ENCODE assay signal across 1 cellular context in genomic region chr10:11901454-11902431, GRCh38.
A peak's percentile ranks its signal among the peaks of the same experiment; 100 is the strongest.
TF ChIP-seq lines count a peak whose summit lies in the region.

No MANE protein-coding gene starts in this region.

TF ChIP-seq in K562, 482 proteins besides CTCF, POLR2A, EP300 and RAD21 (continued from another document and continues in another):
- no peak for TF ChIP-seq MLX (CRISPR knock-in tag; conservative IDR thresholded peaks at IDR 0.05)
- TF ChIP-seq HNRNPL (IDR thresholded peaks at IDR 0.05; ENCODE audit: low read depth, low read length) = no peak
- 0 out of 2 replicates have a peak, but pooled peaks have one; percentile 15 for TF ChIP-seq BHLHE40 (IDR thresholded peaks at IDR 0.05; ENCODE audit: low read length)
- TF ChIP-seq MYBL2 (IDR thresholded peaks at IDR 0.05; ENCODE audit: low read depth) = no peak
- TF ChIP-seq MYBL2 (CRISPR knock-in tag; IDR thresholded peaks at IDR 0.05; ENCODE audit: borderline replicate concordance) = no peak
- TF ChIP-seq SP1 (CRISPR knock-in tag; IDR thresholded peaks at IDR 0.05) = no peak
- TF ChIP-seq SOX6 (IDR thresholded peaks at IDR 0.05) = no peak
- no peak for TF ChIP-seq TARDBP (IDR thresholded peaks at IDR 0.05)
- TF ChIP-seq CBFA2T3 (IDR thresholded peaks at IDR 0.05) = no peak
- no peak for TF ChIP-seq E2F1 (CRISPR knock-in tag; IDR thresholded peaks at IDR 0.05)
- no peak for TF ChIP-seq ZNF449 (CRISPR knock-in tag; IDR thresholded peaks at IDR 0.05)
- no peak for TF ChIP-seq HLTF (IDR thresholded peaks at IDR 0.05)
- no peak for TF ChIP-seq DDX20 (tag; IDR thresholded peaks at IDR 0.05; ENCODE audit: low read depth)
- TF ChIP-seq TCF15 (CRISPR knock-in tag; IDR thresholded peaks at IDR 0.05) = no peak
- no peak for TF ChIP-seq ASH1L (IDR thresholded peaks at IDR 0.05; ENCODE audit: borderline replicate concordance, low read depth, partially characterized antibody)
- no peak; a peak in 1 of 4 replicates for TF ChIP-seq HDAC1 (IDR thresholded peaks at IDR 0.05)
- TF ChIP-seq RBFOX2 (IDR thresholded peaks at IDR 0.05; ENCODE audit: low read depth, low read length) = peak; percentile 54; the same call in 1 of the 2 replicates
- TF ChIP-seq MXD1 (CRISPR knock-in tag; IDR thresholded peaks at IDR 0.05; ENCODE audit: borderline replicate concordance, poor library complexity, severe bottlenecking) = no peak
- peak; percentile 88 for TF ChIP-seq JUND (IDR thresholded peaks at IDR 0.05; ENCODE audit: borderline replicate concordance, low read depth, low read length)
- TF ChIP-seq JUND (tag; IDR thresholded peaks at IDR 0.05; ENCODE audit: borderline replicate concordance, low read depth, low read length) = peak; percentile 81; the same call in 2 of the 3 replicates
- TF ChIP-seq ZNF644 (tag; IDR thresholded peaks at IDR 0.05; ENCODE audit: low read depth) = no peak
- no peak for TF ChIP-seq FOXA1 (IDR thresholded peaks at IDR 0.05; ENCODE audit: borderline replicate concordance)
- no peak for TF ChIP-seq ZC3H11A (IDR thresholded peaks at IDR 0.05; ENCODE audit: low read depth, low read length)
- no peak for TF ChIP-seq CBFB (CRISPR knock-in tag; IDR thresholded peaks at IDR 0.05)
- TF ChIP-seq NCOA6 (IDR thresholded peaks at IDR 0.05) = no peak
- no peak for TF ChIP-seq HNRNPUL1 (IDR thresholded peaks at IDR 0.05; ENCODE audit: low read length)
- TF ChIP-seq KLF6 (CRISPR knock-in tag; IDR thresholded peaks at IDR 0.05; ENCODE audit: borderline replicate concordance) = no peak
- TF ChIP-seq LCOR (CRISPR knock-in tag; IDR thresholded peaks at IDR 0.05) = no peak
- TF ChIP-seq BMI1 (IDR thresholded peaks at IDR 0.05; ENCODE audit: low read length) = no peak
- TF ChIP-seq CREB5 (CRISPR knock-in tag; IDR thresholded peaks at IDR 0.05) = no peak
- TF ChIP-seq CHD1 (IDR thresholded peaks at IDR 0.05; ENCODE audit: low read length) = no peak
- no peak for TF ChIP-seq ARID3A (IDR thresholded peaks at IDR 0.05; ENCODE audit: borderline replicate concordance, low read depth, low read length)
- TF ChIP-seq ZNF830 (CRISPR knock-in tag; IDR thresholded peaks at IDR 0.05) = no peak
- no peak for TF ChIP-seq RHOXF2B (CRISPR knock-in tag; conservative IDR thresholded peaks at IDR 0.05)
- no peak for TF ChIP-seq CEBPZ (IDR thresholded peaks at IDR 0.05; ENCODE audit: borderline replicate concordance, low read depth, low read length)
- TF ChIP-seq KDM5B (IDR thresholded peaks at IDR 0.05; ENCODE audit: insufficient replicate concordance, low read depth, low read length) = peak; percentile 12
- TF ChIP-seq SUPT5H (IDR thresholded peaks at IDR 0.05) = peak; percentile 48; the same call in 1 of the 2 replicates
- TF ChIP-seq AFF4 (CRISPR knock-in tag; IDR thresholded peaks at IDR 0.05) = no peak
- no peak for TF ChIP-seq LARP7 (IDR thresholded peaks at IDR 0.05)
- no peak for TF ChIP-seq ZNF316 (IDR thresholded peaks at IDR 0.05)
- TF ChIP-seq PHF21A (IDR thresholded peaks at IDR 0.05; ENCODE audit: borderline replicate concordance, low read depth) = no peak
- no peak for TF ChIP-seq BRF2 (IDR thresholded peaks at IDR 0.05; ENCODE audit: borderline replicate concordance, insufficient read depth, insufficient read length)
- no peak for TF ChIP-seq EWSR1 (IDR thresholded peaks at IDR 0.05; ENCODE audit: borderline replicate concordance, low read depth, partially characterized antibody)
- no peak for TF ChIP-seq MCM5 (IDR thresholded peaks at IDR 0.05; ENCODE audit: low read depth)
- TF ChIP-seq ZNF143 (CRISPR knock-in tag; IDR thresholded peaks at IDR 0.05) = peak; percentile 36; the same call in 1 of the 2 replicates
- TF ChIP-seq U2AF2 (optimal IDR thresholded peaks at IDR 0.05; ENCODE audit: low read depth, low read length) = no peak
- TF ChIP-seq CBX2 (IDR thresholded peaks at IDR 0.05; ENCODE audit: insufficient read depth, low read length, poor library complexity, severe bottlenecking) = no peak
- TF ChIP-seq CXXC5 (CRISPR knock-in tag; IDR thresholded peaks at IDR 0.05) = peak; percentile 59
- no peak for TF ChIP-seq DIDO1 (tag; IDR thresholded peaks at IDR 0.05; ENCODE audit: low read depth)
- TF ChIP-seq PTTG1 (tag; IDR thresholded peaks at IDR 0.05; ENCODE audit: low read depth) = no peak
- TF ChIP-seq HNRNPK (IDR thresholded peaks at IDR 0.05; ENCODE audit: low read depth, low read length, poor library complexity, severe bottlenecking) = no peak
- no peak for TF ChIP-seq ATF1 (CRISPR knock-in tag; IDR thresholded peaks at IDR 0.05)
- TF ChIP-seq ATF1 (tag; IDR thresholded peaks at IDR 0.05) = peak; percentile 20; the same call in 1 of the 2 replicates
- TF ChIP-seq NFYB (IDR thresholded peaks at IDR 0.05; ENCODE audit: extremely low read depth, insufficient read length) = no peak
- TF ChIP-seq DPF2 (IDR thresholded peaks at IDR 0.05) = peak; percentile 61
- peak; percentile 39 for TF ChIP-seq L3MBTL2 (IDR thresholded peaks at IDR 0.05)
- TF ChIP-seq PCBP1 (IDR thresholded peaks at IDR 0.05; ENCODE audit: low read depth, low read length, poor library complexity, severe bottlenecking) = no peak
- TF ChIP-seq SMARCE1 (IDR thresholded peaks at IDR 0.05) = peak; percentile 69; the same call in 1 of the 2 replicates
- TF ChIP-seq ZNF41 (CRISPR knock-in tag; conservative IDR thresholded peaks at IDR 0.05) = no peak
- TF ChIP-seq HSF4 (CRISPR knock-in tag; IDR thresholded peaks at IDR 0.05; ENCODE audit: borderline replicate concordance) = no peak
- no peak for TF ChIP-seq MEF2D (tag; conservative IDR thresholded peaks at IDR 0.05; ENCODE audit: low read depth)
- TF ChIP-seq PHB (CRISPR knock-in tag; IDR thresholded peaks at IDR 0.05) = no peak
- TF ChIP-seq HDAC8 (tag; IDR thresholded peaks at IDR 0.05) = no peak
